19 cellular contexts compared by ENCODE assay signal in genomic region chr6:158840465-158840864, GRCh38. TPM values are rescaled to one million over a fixed set of nuclear protein-coding genes. Genes with fewer than 3 reads are reported as not detected.
DNase-seq lines count a peak whose midpoint lies in the region; ATAC-seq, FAIRE-seq and TF ChIP-seq lines count a peak whose summit lies in the region.
"Had no signal": no experiment of that assay in that cellular context is flagged by ENCODE, and none has a peak within 500 bp of the region (broad histone marks: within the 10 kb centered on the region; RNA-seq: fewer than 3 reads in every experiment).

No MANE protein-coding gene starts in this region.

- H3K27me3 Mint-ChIP-seq in Calu3 (ENCODE audit: unreplicated experiment) (no peaks in the 10 kb centered on the region), type B pancreatic cell (no peaks in the 10 kb centered on the region)
- H3K27me3 Mint-ChIP-seq: B cell had no signal

- TF ChIP-seq EP300 in K562 (IDR thresholded peaks at IDR 0.05; ENCODE audit: low read length): no peak

- no peak for FAIRE-seq in K562 (lab: Jason Lieb, UNC)
- FAIRE-seq: GM12892, HepG2 had no signal

- H3K36me3 Mint-ChIP-seq in Calu3 (ENCODE audit: insufficient read depth, unreplicated experiment) (peaks cover 10% of the 10 kb centered on the region), type B pancreatic cell (peaks cover 3% of the 10 kb centered on the region)
- H3K36me3 Mint-ChIP-seq: IgD-negative memory B cell had no signal

- H3K36me3 ChIP-seq in K562 (ENCODE audit: control insufficient read depth, insufficient read depth, low read length) (no peaks in the 10 kb centered on the region), esophagus squamous epithelium (no peaks in the 10 kb centered on the region)
- H3K36me3 ChIP-seq: BLaER1 treated with 17β-estradiol and CSF1 and Interleukin-3, amounts not matched to agents 10 nM and 100 nM; HAP-1 had no signal

- POLR2A ChIA-PET in K562 (lab: Yijun Ruan, JAX): interaction anchor here (1.3 to 1.9 kb wide), 2 partner anchors 15 to 23 kb away, joined by 5 read pairs; no protein-coding TSS in a partner anchor

- in situ Hi-C loops in K562 (cut with MboI) (no loop called here), KBM-7 (cut with MboI; ENCODE audit: low pct_unique_long_range_greater_than_20kb, low sequenced_read_pairs) (no loop called here)

- peaks cover 6% of the 10 kb centered on the region for H3K9me3 Mint-ChIP-seq in Calu3 (ENCODE audit: low read depth, unreplicated experiment)
- peaks cover 9% of the 10 kb centered on the region for H3K9me3 Mint-ChIP-seq in type B pancreatic cell
- H3K9me3 Mint-ChIP-seq: IgD-negative memory B cell had no signal

- no peak overlapping the region for H3K4me2 ChIP-seq in K562 (ENCODE audit: insufficient read depth, low read length)
- H3K4me2 ChIP-seq: BLaER1 treated with 17β-estradiol and CSF1 and Interleukin-3, amounts not matched to agents 10 nM and 100 nM; KMS-11 had no signal

- ATAC-seq in K562: no peak
- ATAC-seq: HepG2 had no signal

- no peaks in the 10 kb centered on the region for H4K20me1 ChIP-seq in K562 (replicated peaks; ENCODE audit: control insufficient read depth, insufficient read depth, low read length)
- H4K20me1 ChIP-seq: BLaER1 treated with 17β-estradiol and CSF1 and Interleukin-3, amounts not matched to agents 10 nM and 100 nM had no signal

- H3K4me1 Mint-ChIP-seq in Calu3 (ENCODE audit: low read depth, unreplicated experiment) (peaks cover 27% of the 10 kb centered on the region), type B pancreatic cell (ENCODE audit: unreplicated experiment) (peaks cover 20% of the 10 kb centered on the region)
- H3K4me1 Mint-ChIP-seq: CD8-positive, alpha-beta memory T cell had no signal

- CTCF ChIA-PET in Calu3 (lab: Charles Lee) (interaction anchor here (0.8 kb wide), 1 partner anchor 29 kb away, joined by 3 read pairs; no protein-coding TSS in a partner anchor), K562 (lab: Yijun Ruan, JAX; ENCODE audit: low intra/inter-chr PET ratio) (no interaction called here)

- intact Hi-C loops in Calu3 (cut with micrococcal nuclease; ENCODE audit: unreplicated experiment): no loop called here
- intact Hi-C loops in K562 (cut with micrococcal nuclease): no loop called here
- intact Hi-C loops in esophagus squamous epithelium (cut with DNase I): no loop called here

- DNase-seq in Calu3: no peak
- no peak for DNase-seq in K562 (ENCODE audit: extremely low read depth in 1 of 4, low spot score in 3 of 4)
- DNase-seq in esophagus squamous epithelium (lab: John Stamatoyannopoulos, UW): no peak
- no peak for DNase-seq in KBM-7
- DNase-seq in cortex of kidney (lab: John Stamatoyannopoulos, UW): no peak
- DNase-seq in OCI-M1 (lab: John Stamatoyannopoulos, UW): no peak
- DNase-seq in type B pancreatic cell (ENCODE audit: extremely low spot score, unreplicated experiment): no peak
- DNase-seq: CD8-positive, alpha-beta memory T cell; COR-L47; DMS153; DMS79; GDM1 had no signal

- H3K4me3 Mint-ChIP-seq in Calu3 (ENCODE audit: low read depth, unreplicated experiment): no peak overlapping the region
- no peak overlapping the region for H3K4me3 Mint-ChIP-seq in type B pancreatic cell
- H3K4me3 Mint-ChIP-seq: B cell, IgD-negative memory B cell had no signal

- H3K4me1 ChIP-seq in K562 (replicated peaks in 1 of 2; ENCODE audit: control insufficient read depth in 2 of 2, insufficient read depth in 2 of 2, low read length in 2 of 2): peaks cover 16 to 25% of the 10 kb centered on the region in 2 experiments
- peaks cover 0 to 30% (median 3%) of the 10 kb centered on the region in 3 donors for H3K4me1 ChIP-seq in esophagus squamous epithelium

- no peak overlapping the region for H3K9ac ChIP-seq in K562 (ENCODE audit: insufficient read depth in 1 of 2, low read depth in 2 of 2, low read length in 2 of 2)
- H3K9ac ChIP-seq: BLaER1 treated with 17β-estradiol and CSF1 and Interleukin-3, amounts not matched to agents 10 nM and 100 nM; KMS-11 had no signal

- no peaks in the 10 kb centered on the region for H3K79me2 ChIP-seq in K562 (ENCODE audit: control insufficient read depth, insufficient read depth, low read length)

- H3K9me3 ChIP-seq in K562 (replicated peaks; ENCODE audit: control insufficient read depth, insufficient read depth, low read depth, low read length) (no peaks in the 10 kb centered on the region), esophagus squamous epithelium (peaks cover 0 to 7% (median 0%) of the 10 kb centered on the region in 3 donors)
- H3K9me3 ChIP-seq: HAP-1 had no signal

- BruUV-seq in Calu3 (replicated peaks; lab: Mats Ljungman, UMichigan) (no TSS peak), K562 (replicated peaks; lab: Mats Ljungman, UMichigan) (no TSS peak)

- peak overlapping the region; percentile 40 for H3K27ac Mint-ChIP-seq in Calu3 (ENCODE audit: unreplicated experiment)
- H3K27ac Mint-ChIP-seq in type B pancreatic cell: no peak overlapping the region
- H3K27ac Mint-ChIP-seq: B cell, IgD-negative memory B cell had no signal

- H3K4me3 ChIP-seq in K562 (no peak overlapping the region), esophagus squamous epithelium (no peak overlapping the region)
- H3K4me3 ChIP-seq: BLaER1 treated with 17β-estradiol and CSF1 and Interleukin-3, amounts not matched to agents 10 nM and 100 nM; HAP-1 had no signal

- H3K27ac ChIP-seq in K562 (ENCODE audit: extremely low read depth, low read depth, low read length) (no peak overlapping the region), esophagus squamous epithelium (peak overlapping the region in 3 of 4 donors; percentile 16 to 61 (median 59))
- H3K27ac ChIP-seq: BLaER1 treated with 17β-estradiol and CSF1 and Interleukin-3, amounts not matched to agents 10 nM and 100 nM; KMS-11 had no signal

- no peak for TF ChIP-seq RAD21 in K562 (CRISPR knock-in tag; conservative IDR thresholded peaks at IDR 0.05 in 1 of 2, IDR thresholded peaks at IDR 0.05 in 1 of 2)

- no peaks in the 10 kb centered on the region for H3K27me3 ChIP-seq in K562 (ENCODE audit: control insufficient read depth in 2 of 2, insufficient read depth in 2 of 2, low read length in 2 of 2)
- H3K27me3 ChIP-seq in esophagus squamous epithelium: no peaks in the 10 kb centered on the region
- H3K27me3 ChIP-seq: BLaER1 treated with 17β-estradiol and CSF1 and Interleukin-3, amounts not matched to agents 10 nM and 100 nM had no signal

- H3K9me1 ChIP-seq in K562 (ENCODE audit: control insufficient read depth, insufficient read depth, low read length): no peaks in the 10 kb centered on the region

- TF ChIP-seq CTCF in Calu3 (IDR thresholded peaks at IDR 0.05; ENCODE audit: unreplicated experiment): no peak
- TF ChIP-seq CTCF in K562 (IDR thresholded peaks at IDR 0.05 in 2 of 3, conservative IDR thresholded peaks at IDR 0.05 in 1 of 3; ENCODE audit: insufficient read depth in 2 of 3, low read depth in 1 of 3, low read length in 3 of 3): no peak
- TF ChIP-seq CTCF in esophagus squamous epithelium (IDR thresholded peaks at IDR 0.05): no peak
- no peak for TF ChIP-seq CTCF in type B pancreatic cell (conservative IDR thresholded peaks at IDR 0.05)

- TF ChIP-seq POLR2A in K562 (conservative IDR thresholded peaks at IDR 0.05): no peak
- no peak for TF ChIP-seq POLR2A in esophagus squamous epithelium (IDR thresholded peaks at IDR 0.05)

- WGBS in K562 (ENCODE audit: insufficient coverage, low coverage, missing lambda C conversion rate): 33% methylated on average over 1 of the region's 1 CpG
- 73 to 80% methylated on average over 1 of the region's 1 CpG for WGBS in esophagus squamous epithelium, 2 donors

- no peak overlapping the region for H2AFZ ChIP-seq in K562 (ENCODE audit: low read depth, low read length)

TF ChIP-seq in K562, 482 proteins besides CTCF, POLR2A, EP300 and RAD21:
- TF ChIP-seq SUPT5H (IDR thresholded peaks at IDR 0.05): no peak
- TF ChIP-seq CEBPB (tag; IDR thresholded peaks at IDR 0.05): peak; percentile 35
- no peak for TF ChIP-seq ZC3H4 (CRISPR knock-in tag; IDR thresholded peaks at IDR 0.05; ENCODE audit: borderline replicate concordance)

RNA-seq across cellular contexts. Expression of gene EZR, which starts 21.3 kb away (rescaled TPM):
- 935 and 954 TPM in 2 replicates for total RNA-seq in Calu3 (2022)
- 49.5 and 70.7 TPM in 2 replicates for total RNA-seq in K562 (2011; cell fraction: chromatin; rRNA removed; ENCODE audit: low replicate concordance)
- 37.9 and 45.2 TPM in 2 replicates for total RNA-seq in K562 (2011; cell fraction: nucleolus; rRNA removed)
- total RNA-seq in K562 (2011; cell fraction: nucleoplasm; rRNA removed): 44.1 and 48.1 TPM in 2 replicates
- 161 and 162 TPM in 2 replicates for total RNA-seq in K562 (2014; rRNA removed)
- 71.5 and 72.7 TPM in 2 replicates for total RNA-seq in K562 (2014; rRNA removed; fragmentation: Illumina TruSeq; extraction: Trizol)
- total RNA-seq in K562 (2015; rRNA removed; fragmentation: Illumina TruSeq; extraction: Trizol): 110 and 117 TPM in 2 replicates
- total RNA-seq in K562 (2021): 125 and 143 TPM in 2 replicates
- polyA plus RNA-seq in K562 (2011; rRNA removed): 104 and 135 TPM in 2 replicates
- polyA plus RNA-seq in K562 (2011; cell fraction: cytosol; rRNA removed): 78.6 and 88.6 TPM in 2 replicates
- polyA plus RNA-seq in K562 (2011; cell fraction: nucleus; rRNA removed): 91.7 and 156 TPM in 2 replicates
- 120 and 126 TPM in 2 replicates for polyA plus RNA-seq in K562 (2012)
- polyA plus RNA-seq in K562 (2014; fragmentation: Illumina TruSeq; extraction: Trizol): 93.0 and 101 TPM in 2 replicates
- polyA plus RNA-seq in K562 (2014; fragmentation: Nextera tagmentation; extraction: Ambion mirVana): 10 to 100 TPM; 36.5 to 63.6 TPM
- 91.5 and 114 TPM in 2 replicates for polyA plus RNA-seq in K562 (2014; rRNA removed)
- 100 and 114 TPM in 2 replicates for polyA minus RNA-seq in K562 (2011; rRNA and poly(A)+ RNA removed)
- 69.7 and 85.1 TPM in 2 replicates for polyA minus RNA-seq in K562 (2011; cell fraction: cytosol; rRNA and poly(A)+ RNA removed)
- polyA minus RNA-seq in K562 (2011; cell fraction: nucleus; rRNA and poly(A)+ RNA removed): 20.1 and 54.6 TPM in 2 replicates
- total RNA-seq in esophagus squamous epithelium: 100 to 1,000 TPM; 208 to 339 (median 285) TPM
- 166 and 349 TPM in 2 replicates for total RNA-seq in type B pancreatic cell (ENCODE audit: low replicate concordance)
